10 cellular contexts compared by ENCODE assay signal in the genomic region with DNA sequence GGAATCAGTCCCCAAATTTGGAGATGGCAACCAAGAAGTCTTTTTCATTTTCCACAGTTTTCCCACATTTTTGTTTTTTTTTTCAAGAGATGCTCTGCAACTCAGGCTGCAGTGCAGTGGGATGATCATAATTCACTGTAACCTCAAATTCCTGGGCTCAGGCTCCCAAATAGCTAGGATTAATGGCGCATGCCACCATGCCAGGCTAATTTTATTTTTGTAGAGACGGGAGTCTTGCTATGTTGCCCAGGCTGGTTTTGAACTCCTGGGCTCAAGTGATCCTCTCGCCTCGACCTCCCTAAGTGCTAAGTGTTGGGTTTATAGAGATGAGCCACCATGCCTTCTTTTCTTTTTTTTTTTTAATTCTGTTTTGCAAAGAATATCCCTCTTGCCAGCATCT. TPM values are rescaled to one million over a fixed set of nuclear protein-coding genes. Genes with fewer than 3 reads are reported as not detected.
DNase-seq lines count a peak whose midpoint lies in the region; ATAC-seq, FAIRE-seq and TF ChIP-seq lines count a peak whose summit lies in the region.
"Had no signal": no experiment of that assay in that cellular context is flagged by ENCODE, and none has a peak within 500 bp of the region (broad histone marks: within the 10 kb centered on the region; RNA-seq: fewer than 3 reads in every experiment).

No MANE protein-coding gene starts in this region.

- H3K27ac Mint-ChIP-seq in CD14-positive monocyte (peak overlapping the region in 6 of 7 donors; percentile 78 to 100 (median 100)), chondrocyte (ENCODE audit: unreplicated experiment) (no peak overlapping the region), progenitor cell of endocrine pancreas (peak overlapping the region; percentile 77)

- H3K27me3 Mint-ChIP-seq in CD14-positive monocyte (ENCODE audit: low read depth in 3 of 3) (peaks cover 0 to 4% (median 0%) of the 10 kb centered on the region in 3 donors), chondrocyte (ENCODE audit: low read depth) (no peaks in the 10 kb centered on the region), progenitor cell of endocrine pancreas (no peaks in the 10 kb centered on the region)

- H3K36me3 ChIP-seq in Karpas-422 (ENCODE audit: insufficient read depth, low read length) (no peaks in the 10 kb centered on the region), HepG2 (replicated peaks in 1 of 2; ENCODE audit: control insufficient read depth in 1 of 2, insufficient read depth in 2 of 2, low read length in 2 of 2) (no peaks in the 10 kb centered on the region)

- H3K9me2 ChIP-seq in Karpas-422 (replicated peaks; ENCODE audit: insufficient read depth, low read length) = no peaks in the 10 kb centered on the region

- in situ Hi-C loops in HepG2 (cut with HindIII; ENCODE audit: extremely low pct_ligation_motif_present, low pct_unique_long_range_greater_than_20kb) = no loop called here

- H3K4me3 Mint-ChIP-seq in CD14-positive monocyte = no peak overlapping the region
- no peak overlapping the region for H3K4me3 Mint-ChIP-seq in chondrocyte (ENCODE audit: unreplicated experiment)
- no peak overlapping the region for H3K4me3 Mint-ChIP-seq in progenitor cell of endocrine pancreas (ENCODE audit: low read depth)

- FAIRE-seq in HepG2 (lab: Jason Lieb, UNC) = no peak

- ATAC-seq in foreskin keratinocyte = no peak
- no peak for ATAC-seq in HepG2
- ATAC-seq in GM21529 (IDR thresholded peaks at IDR 0.05; ENCODE audit: unreplicated experiment) = no peak

- intact Hi-C loops in CD14-positive monocyte (cut with micrococcal nuclease) (loop anchor here in 1 of 2 donors (2.0 kb wide), 1 partner anchor 32 kb away; no protein-coding TSS in a partner anchor), HepG2 (cut with micrococcal nuclease; ENCODE audit: unreplicated experiment) (loop anchor here (1.0 kb wide), 1 partner anchor 10 kb away; no protein-coding TSS in a partner anchor)

- TF ChIP-seq POLR2A in HepG2 (IDR thresholded peaks at IDR 0.05; ENCODE audit: insufficient read depth in 1 of 2, low read depth in 2 of 2, low read length in 2 of 2) = no peak

- H3K9me3 Mint-ChIP-seq in CD14-positive monocyte = no peaks in the 10 kb centered on the region
- no peaks in the 10 kb centered on the region for H3K9me3 Mint-ChIP-seq in chondrocyte (ENCODE audit: low read depth)
- no peaks in the 10 kb centered on the region for H3K9me3 Mint-ChIP-seq in progenitor cell of endocrine pancreas (ENCODE audit: low read depth)

- H3K27me3 ChIP-seq in Karpas-422 (ENCODE audit: low read length) (no peaks in the 10 kb centered on the region), foreskin keratinocyte (no peaks in the 10 kb centered on the region), HepG2 (ENCODE audit: control insufficient read depth in 1 of 2, insufficient read depth in 2 of 2, low read length in 2 of 2) (no peaks in the 10 kb centered on the region)

- CTCF ChIA-PET in HepG2 (lab: Yijun Ruan, JAX; ENCODE audit: low intra/inter-chr PET ratio, low total read pairs) = no interaction called here

- H3K4me3 ChIP-seq in Karpas-422 (ENCODE audit: low read length) (no peak overlapping the region), HepG2 (replicated peaks in 1 of 3; ENCODE audit: insufficient read depth in 1 of 3, low read depth in 2 of 3, low read length in 3 of 3) (no peak overlapping the region)

- POLR2A ChIA-PET in HepG2 (lab: Yijun Ruan, JAX) = interaction anchor here (1.2 to 4.2 kb wide), 3 partner anchors 10 to 18 kb away, joined by 3 to 42 read pairs (median 32); no protein-coding TSS in a partner anchor

- H3K9ac ChIP-seq in Karpas-422 (ENCODE audit: low read length) (no peak overlapping the region), HepG2 (ENCODE audit: insufficient read depth, low read depth, low read length) (no peak overlapping the region)

- no peaks in the 10 kb centered on the region for H3K79me2 ChIP-seq in Karpas-422 (ENCODE audit: low read length)
- no peaks in the 10 kb centered on the region for H3K79me2 ChIP-seq in HepG2 (ENCODE audit: insufficient read depth, low read length)

- H3K9me3 ChIP-seq in Karpas-422 (ENCODE audit: low read length) (no peaks in the 10 kb centered on the region), HepG2 (ENCODE audit: low read length) (no peaks in the 10 kb centered on the region)

- DNase-seq in CD14-positive monocyte (ENCODE audit: low spot score) (no peak), Karpas-422 (no peak), chondrocyte (ENCODE audit: low spot score) (peak; percentile 4), progenitor cell of endocrine pancreas (ENCODE audit: low spot score, unreplicated experiment) (no peak), foreskin keratinocyte (no peak), HepG2 (ENCODE audit: low spot score) (no peak), DMS79 (lab: John Stamatoyannopoulos, UW) (no peak)
- DNase-seq: NCI-H1092, NCI-H524 had no signal

- H3K4me1 Mint-ChIP-seq in CD14-positive monocyte = peaks cover 70% of the 10 kb centered on the region
- peaks cover 33% of the 10 kb centered on the region for H3K4me1 Mint-ChIP-seq in chondrocyte (ENCODE audit: low read depth)
- H3K4me1 Mint-ChIP-seq in progenitor cell of endocrine pancreas (ENCODE audit: low read depth) = peaks cover 24% of the 10 kb centered on the region

- H3K36me3 Mint-ChIP-seq in CD14-positive monocyte (no peaks in the 10 kb centered on the region), chondrocyte (ENCODE audit: low read depth) (no peaks in the 10 kb centered on the region), progenitor cell of endocrine pancreas (ENCODE audit: insufficient read depth) (no peaks in the 10 kb centered on the region)

- WGBS in HepG2 (ENCODE audit: low lambda C conversion rate) = 94% methylated on average over 4 of the region's 4 CpGs

- no peak overlapping the region for H3K27ac ChIP-seq in Karpas-422 (ENCODE audit: low read length)
- H3K27ac ChIP-seq in foreskin keratinocyte = no peak overlapping the region
- H3K27ac ChIP-seq in HepG2 (ENCODE audit: extremely low read length, insufficient read depth, low read length) = no peak overlapping the region

- H3K4me1 ChIP-seq in Karpas-422 (ENCODE audit: low read length) (peaks cover 65% of the 10 kb centered on the region), foreskin keratinocyte (no peaks in the 10 kb centered on the region), HepG2 (ENCODE audit: insufficient read depth, low read length) (peaks cover 57% of the 10 kb centered on the region)

- H4K20me1 ChIP-seq in Karpas-422 (ENCODE audit: insufficient read depth, low read depth, low read length) (no peaks in the 10 kb centered on the region), HepG2 (ENCODE audit: insufficient read depth, low read length) (no peaks in the 10 kb centered on the region)

- H2AFZ ChIP-seq in Karpas-422 (ENCODE audit: low read length) (no peak overlapping the region), HepG2 (ENCODE audit: low read length) (no peak overlapping the region)

- TF ChIP-seq EP300 in HepG2 (IDR thresholded peaks at IDR 0.05; ENCODE audit: low read depth in 2 of 2, low read length in 2 of 2) (no peak), HepG2 (CRISPR knock-in tag; IDR thresholded peaks at IDR 0.05; ENCODE audit: borderline replicate concordance) (no peak)

- TF ChIP-seq RAD21 in HepG2 (CRISPR knock-in tag; IDR thresholded peaks at IDR 0.05) = no peak

- TF ChIP-seq CTCF in CD14-positive monocyte (IDR thresholded peaks at IDR 0.05) (no peak), chondrocyte (IDR thresholded peaks at IDR 0.05) (no peak), progenitor cell of endocrine pancreas (IDR thresholded peaks at IDR 0.05; ENCODE audit: unreplicated experiment) (no peak), foreskin keratinocyte (conservative IDR thresholded peaks at IDR 0.05) (no peak), HepG2 (CRISPR knock-in tag; IDR thresholded peaks at IDR 0.05) (no peak)

- BruUV-seq in HepG2 (replicated peaks; lab: Mats Ljungman, UMichigan) = no TSS peak

- H3K4me2 ChIP-seq in Karpas-422 (ENCODE audit: low read depth, low read length, poor library complexity, severe bottlenecking) (peak overlapping the region; percentile 45), HepG2 (ENCODE audit: low read depth, low read length) (no peak overlapping the region)

TF ChIP-seq in HepG2, 621 proteins besides CTCF, POLR2A, EP300 and RAD21 (continues in another document):
- no peak for TF ChIP-seq HNRNPLL (IDR thresholded peaks at IDR 0.05; ENCODE audit: low read depth, low read length, poor library complexity, severe bottlenecking)
- TF ChIP-seq, protein P1, sequence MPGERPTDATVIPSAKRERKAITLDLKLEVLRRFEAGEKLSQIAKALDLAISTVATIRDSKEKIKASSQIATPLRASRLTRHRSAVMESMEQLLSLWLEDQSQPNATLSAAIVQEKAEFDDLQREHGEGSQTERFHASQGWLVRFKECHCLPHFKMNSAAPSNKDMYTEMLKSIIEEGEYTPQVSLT (CRISPR knock-in tag; IDR thresholded peaks at IDR 0.05; ENCODE audit: borderline replicate concordance, low read depth) = no peak

RNA-seq across cellular contexts. Expression of a gene that starts 35.2 kb away (rescaled TPM):
- polyA plus RNA-seq in CD14-positive monocyte (100 to 1,000 TPM; 178 to 194 TPM), foreskin keratinocyte (288 and 309 TPM in 2 replicates), HepG2 (2011; rRNA removed) (137 and 144 TPM in 2 replicates)
- 91.7 and 128 TPM in 2 replicates for total RNA-seq in Karpas-422 (2014; rRNA removed; shearing (Covaris generic); ENCODE audit: low replicate concordance)
- total RNA-seq in chondrocyte (220 to 240 TPM (median 221 TPM) in 3 replicates), progenitor cell of endocrine pancreas (295 and 305 TPM in 2 replicates), foreskin keratinocyte (115 and 138 TPM in 2 replicates), HepG2 (2016; rRNA removed; fragmentation: Illumina TruSeq; extraction: Trizol) (32.0 and 104 TPM in 2 replicates)
- total RNA-seq in HepG2 (2016; cell fraction: cytosol; rRNA removed; fragmentation: Illumina TruSeq; extraction: Trizol; ENCODE audit: low read depth) = 39.6 and 40.9 TPM in 2 replicates
- total RNA-seq in HepG2 (2016; cell fraction: insoluble cytoplasmic fraction; rRNA removed; fragmentation: Illumina TruSeq; extraction: Trizol) = 30.2 and 107 TPM in 2 replicates
- total RNA-seq in HepG2 (2016; cell fraction: membrane; rRNA removed; fragmentation: Illumina TruSeq; extraction: Trizol) = 84.5 and 86.5 TPM in 2 replicates
- total RNA-seq in HepG2 (2016; cell fraction: nucleus; rRNA removed; fragmentation: Illumina TruSeq; extraction: Trizol) = 54.5 and 55.6 TPM in 2 replicates
- polyA plus RNA-seq in HepG2 (2011; cell fraction: cytosol; rRNA removed) = 140 and 145 TPM in 2 replicates
- polyA plus RNA-seq in HepG2 (2011; cell fraction: nucleus; rRNA removed) = 80.5 and 83.2 TPM in 2 replicates
- 391 and 423 TPM in 2 replicates for polyA plus RNA-seq in HepG2 (2012)
- polyA plus RNA-seq in HepG2 (2016; cell fraction: cytosol; fragmentation: Illumina TruSeq; extraction: Trizol; ENCODE audit: low read depth) = 248 and 249 TPM in 2 replicates
- polyA plus RNA-seq in HepG2 (2016; cell fraction: insoluble cytoplasmic fraction; fragmentation: Illumina TruSeq; extraction: Trizol; ENCODE audit: low read depth) = 461 and 517 TPM in 2 replicates
- 274 and 290 TPM in 2 replicates for polyA plus RNA-seq in HepG2 (2016; cell fraction: membrane; fragmentation: Illumina TruSeq; extraction: Trizol; ENCODE audit: low read depth)
- 271 and 294 TPM in 2 replicates for polyA plus RNA-seq in HepG2 (2016; cell fraction: nucleus; fragmentation: Illumina TruSeq; extraction: Trizol; ENCODE audit: insufficient read depth, low read depth)
- 74.9 and 159 TPM in 2 replicates for polyA minus RNA-seq in HepG2 (2011; rRNA and poly(A)+ RNA removed; ENCODE audit: low replicate concordance)
- 114 and 126 TPM in 2 replicates for polyA minus RNA-seq in HepG2 (2011; cell fraction: cytosol; rRNA and poly(A)+ RNA removed)
- 41.5 and 41.8 TPM in 2 replicates for polyA minus RNA-seq in HepG2 (2011; cell fraction: nucleus; rRNA and poly(A)+ RNA removed)
